ENCODE assay signal across 12 cellular contexts in the genomic region with DNA sequence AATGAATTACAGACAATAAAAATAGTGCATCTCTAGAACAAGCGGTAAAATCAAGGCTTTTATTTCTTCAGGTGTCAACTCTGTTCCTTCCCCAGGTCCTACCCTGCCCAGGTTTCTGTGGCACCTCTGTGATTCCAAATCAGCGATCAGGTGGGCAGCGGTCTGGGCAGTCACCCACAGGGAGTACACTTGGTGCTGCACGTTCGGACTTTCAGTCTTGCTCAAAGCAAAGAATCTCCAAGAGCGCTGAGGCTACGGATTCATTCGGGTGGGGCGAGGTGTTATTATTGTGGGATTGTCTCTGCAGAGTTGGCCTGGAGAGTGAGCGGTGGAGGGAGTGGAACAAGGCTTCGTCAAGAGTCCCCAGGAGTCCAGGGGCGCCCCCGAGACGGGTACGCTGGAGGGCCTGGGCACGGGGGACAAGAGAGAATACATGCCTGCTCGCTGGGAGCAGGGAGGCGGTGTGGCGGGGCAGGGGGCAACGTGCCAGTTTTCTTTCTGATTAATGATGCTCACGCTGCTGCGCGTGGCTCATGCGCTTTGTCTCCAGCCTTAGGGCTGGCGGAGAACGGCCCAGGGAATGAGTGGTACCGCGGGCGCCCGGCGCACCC. TPM values are rescaled to one million over a fixed set of nuclear protein-coding genes. Genes with fewer than 3 reads are reported as not detected.
DNase-seq lines count a peak whose midpoint lies in the region; ATAC-seq and TF ChIP-seq lines count a peak whose summit lies in the region.
"Had no signal": no experiment of that assay in that cellular context is flagged by ENCODE, and none has a peak within 500 bp of the region (broad histone marks: within the 10 kb centered on the region; RNA-seq: fewer than 3 reads in every experiment).

No MANE protein-coding gene starts in this region.

- H3K27ac ChIP-seq in parathyroid adenoma: no peak overlapping the region
- H3K27ac ChIP-seq: neutrophil had no signal

- H2AFZ ChIP-seq in parathyroid adenoma: no peak overlapping the region

- H3K9me3 ChIP-seq in NT2/D1 (ENCODE audit: insufficient read depth, low read length) (no peaks in the 10 kb centered on the region), parathyroid adenoma (ENCODE audit: control insufficient read depth, low read length) (no peaks in the 10 kb centered on the region)
- H3K9me3 ChIP-seq: neutrophil had no signal

- H3K4me1 ChIP-seq in NT2/D1 (ENCODE audit: insufficient read depth, insufficient read length): no peaks in the 10 kb centered on the region
- no peaks in the 10 kb centered on the region for H3K4me1 ChIP-seq in parathyroid adenoma

- ATAC-seq in GM18502 (IDR thresholded peaks at IDR 0.05; ENCODE audit: poor library complexity, unreplicated experiment) (no peak), GM21423 (IDR thresholded peaks at IDR 0.05; ENCODE audit: unreplicated experiment) (no peak)

- H3K9ac ChIP-seq in NT2/D1 (ENCODE audit: insufficient read length, low read depth) (no peak overlapping the region), parathyroid adenoma (no peak overlapping the region)

- H3K27me3 ChIP-seq in NT2/D1 (ENCODE audit: insufficient read depth, insufficient read length) (peaks cover 49% of the 10 kb centered on the region), parathyroid adenoma (ENCODE audit: control insufficient read depth, insufficient read depth, low read length) (no peaks in the 10 kb centered on the region)

- H3K79me2 ChIP-seq in parathyroid adenoma: no peaks in the 10 kb centered on the region

- peak overlapping the region; percentile 95 for H3K4me3 ChIP-seq in NT2/D1 (ENCODE audit: insufficient read length, low read depth)
- peak overlapping the region; percentile 63 for H3K4me3 ChIP-seq in fibroblast of the aortic adventitia (ENCODE audit: low read depth, low read length)
- no peak overlapping the region for H3K4me3 ChIP-seq in parathyroid adenoma (ENCODE audit: low read depth, low read length)

- no peak for TF ChIP-seq CTCF in fibroblast of the aortic adventitia (IDR thresholded peaks at IDR 0.05; ENCODE audit: insufficient read depth, low read length)
- no peak for TF ChIP-seq CTCF in parathyroid adenoma (IDR thresholded peaks at IDR 0.05)

- peak; percentile 31 for DNase-seq in Ammon's horn (ENCODE audit: low spot score)
- no peak for DNase-seq in NT2/D1 (ENCODE audit: low read depth, low spot score)
- no peak for DNase-seq in fibroblast of the aortic adventitia (ENCODE audit: low read depth)
- no peak for DNase-seq in DMS 273 (lab: John Stamatoyannopoulos, UW; ENCODE audit: unreplicated experiment)
- DNase-seq in stimulated activated naive CD4-positive, alpha-beta T cell treated with Interleukin-2 at 50 U/mL for 16 hours (lab: John Stamatoyannopoulos, UW): no peak
- DNase-seq: HFFc6 had no signal

- H3K4me2 ChIP-seq in parathyroid adenoma (ENCODE audit: low read length): peak overlapping the region; percentile 80

- H3K36me3 ChIP-seq in NT2/D1 (ENCODE audit: insufficient read depth, insufficient read length, low read length): no peaks in the 10 kb centered on the region
- no peaks in the 10 kb centered on the region for H3K36me3 ChIP-seq in parathyroid adenoma (ENCODE audit: control insufficient read depth, insufficient read depth, low read length)
- H3K36me3 ChIP-seq: neutrophil had no signal

RNA-seq across cellular contexts. Expression of gene ARPP21, which starts 0.6 kb away (rescaled TPM):
- total RNA-seq in fibroblast of the aortic adventitia (ENCODE audit: low replicate concordance): 0.90 TPM in 1 of 2 replicates, not detected in the other
- total RNA-seq: activated naive CD4-positive, alpha-beta T cell treated with anti-CD3 and anti-CD28 coated beads for 36 hours; fibroblast of lung; HFFc6 had no signal
